ENCODE assay signal across 13 cellular contexts in the genomic region with DNA sequence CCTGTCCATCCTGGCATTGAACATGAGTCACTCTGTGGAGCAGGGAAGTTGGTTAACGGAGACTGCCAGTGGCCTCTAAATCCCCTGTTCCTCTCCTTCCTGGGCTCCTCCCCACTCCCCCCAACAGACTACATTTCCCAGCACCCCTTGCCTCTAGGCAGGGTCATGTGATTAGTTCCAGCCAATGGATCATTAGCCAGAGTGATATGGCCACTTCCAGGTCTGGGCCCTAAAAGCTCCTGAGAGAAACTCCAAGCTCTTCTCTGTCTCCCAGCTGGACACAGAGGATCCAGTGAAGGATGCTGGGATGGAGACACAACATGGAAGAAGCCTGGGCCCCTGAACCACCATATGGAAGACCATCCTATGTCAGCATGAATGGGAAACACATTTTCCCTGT. TPM values are rescaled to one million over a fixed set of nuclear protein-coding genes. Genes with fewer than 3 reads are reported as not detected.
DNase-seq lines count a peak whose midpoint lies in the region; ATAC-seq and TF ChIP-seq lines count a peak whose summit lies in the region.
"Had no signal": no experiment of that assay in that cellular context is flagged by ENCODE, and none has a peak within 500 bp of the region (broad histone marks: within the 10 kb centered on the region; RNA-seq: fewer than 3 reads in every experiment).

No MANE protein-coding gene starts in this region.

- peaks cover 4% of the 10 kb centered on the region for H3K36me3 Mint-ChIP-seq in WTC11
- H3K36me3 Mint-ChIP-seq: IgD-negative memory B cell had no signal

- H3K4me2 ChIP-seq in Karpas-422 (ENCODE audit: low read depth, low read length, poor library complexity, severe bottlenecking) (no peak overlapping the region), osteoblast (ENCODE audit: insufficient read depth, low read length) (no peak overlapping the region)

- no peaks in the 10 kb centered on the region for H3K4me1 ChIP-seq in Karpas-422 (ENCODE audit: low read length)
- peaks cover 20% of the 10 kb centered on the region for H3K4me1 ChIP-seq in osteoblast (ENCODE audit: insufficient read depth, low read length)

- H2AFZ ChIP-seq in Karpas-422 (ENCODE audit: low read length), result peak overlapping the region; percentile 19; the same call in 1 of the 2 replicates
- no peak overlapping the region for H2AFZ ChIP-seq in osteoblast (ENCODE audit: low read length)

- H3K4me3 Mint-ChIP-seq in WTC11, result no peak overlapping the region
- H3K4me3 Mint-ChIP-seq: B cell, IgD-negative memory B cell had no signal

- H3K9me3 ChIP-seq in Karpas-422 (ENCODE audit: low read length) (no peaks in the 10 kb centered on the region), osteoblast (ENCODE audit: low read depth, low read length) (no peaks in the 10 kb centered on the region)

- peaks cover 17% of the 10 kb centered on the region for H3K4me1 Mint-ChIP-seq in WTC11
- H3K4me1 Mint-ChIP-seq: B cell had no signal

- H3K9ac ChIP-seq in Karpas-422 (ENCODE audit: low read length), result no peak overlapping the region

- H4K20me1 ChIP-seq in Karpas-422 (ENCODE audit: insufficient read depth, low read depth, low read length) (no peaks in the 10 kb centered on the region), osteoblast (ENCODE audit: insufficient read depth, low read length) (no peaks in the 10 kb centered on the region)

- no peaks in the 10 kb centered on the region for H3K9me2 ChIP-seq in Karpas-422 (replicated peaks; ENCODE audit: insufficient read depth, low read length)

- no peaks in the 10 kb centered on the region for H3K79me2 ChIP-seq in Karpas-422 (ENCODE audit: low read length)
- H3K79me2 ChIP-seq in osteoblast (ENCODE audit: insufficient read depth, low read length), result no peaks in the 10 kb centered on the region

- CTCF ChIA-PET in WTC11 (lab: Charles Lee), result no interaction called here

- peaks cover 3% of the 10 kb centered on the region; the same call in 1 of the 2 replicates for H3K27me3 Mint-ChIP-seq in WTC11 (ENCODE audit: low read depth)

- no peak overlapping the region for H3K27ac Mint-ChIP-seq in WTC11
- H3K27ac Mint-ChIP-seq: B cell, IgD-negative memory B cell had no signal

- peaks cover 23% of the 10 kb centered on the region for H3K9me3 Mint-ChIP-seq in WTC11

- peak; percentile 4 for DNase-seq in SIG-M5 treated with dmso at 0.1 percent for 504 hours (lab: John Stamatoyannopoulos, UW; ENCODE audit: unreplicated experiment)
- no peak for DNase-seq in SIG-M5 (lab: John Stamatoyannopoulos, UW)
- peak; percentile 77 for DNase-seq in Karpas-422
- DNase-seq in WTC11 (ENCODE audit: low spot score), result peak; percentile 35
- peak; percentile 87 for DNase-seq in osteoblast (ENCODE audit: insufficient read length, low spot score, missing footprints)
- no peak for DNase-seq in midbrain (lab: John Stamatoyannopoulos, UW)
- DNase-seq in SKM-1 (lab: John Stamatoyannopoulos, UW; ENCODE audit: unreplicated experiment), result no peak
- no peak for DNase-seq in UCSD-AML1 (lab: John Stamatoyannopoulos, UW; ENCODE audit: unreplicated experiment)
- DNase-seq: activated effector memory CD4-positive, alpha-beta T cell treated with anti-CD3 and anti-CD28 coated beads, Interleukin-2, amount 50 U/mL, for 16 hours; left cardiac atrium had no signal

- H3K36me3 ChIP-seq in Karpas-422 (ENCODE audit: insufficient read depth, low read length) (no peaks in the 10 kb centered on the region), osteoblast (ENCODE audit: insufficient read depth, low read length) (no peaks in the 10 kb centered on the region)

- H3K4me3 ChIP-seq in Karpas-422 (ENCODE audit: low read length) (no peak overlapping the region), osteoblast (ENCODE audit: insufficient read depth, low read length) (no peak overlapping the region)
- H3K4me3 ChIP-seq: skin epidermis had no signal

- TF ChIP-seq CTCF in WTC11 (IDR thresholded peaks at IDR 0.05) (no peak), osteoblast (IDR thresholded peaks at IDR 0.05; ENCODE audit: extremely low read depth, low read depth, low read length) (no peak)

- H3K27me3 ChIP-seq in Karpas-422 (ENCODE audit: low read length) (no peaks in the 10 kb centered on the region), osteoblast (ENCODE audit: insufficient read depth, low read length) (no peaks in the 10 kb centered on the region)

- peak; percentile 95 for ATAC-seq in WTC11
- ATAC-seq: left cardiac atrium had no signal

- POLR2A ChIA-PET in WTC11 (lab: Charles Lee), result no interaction called here

- H3K27ac ChIP-seq in Karpas-422 (ENCODE audit: low read length) (no peak overlapping the region), osteoblast (ENCODE audit: low read depth, low read length) (no peak overlapping the region)
- H3K27ac ChIP-seq: skin epidermis had no signal

TF ChIP-seq in WTC11, 78 proteins besides CTCF, POLR2A, EP300 and RAD21:
- TF ChIP-seq, protein P1, sequence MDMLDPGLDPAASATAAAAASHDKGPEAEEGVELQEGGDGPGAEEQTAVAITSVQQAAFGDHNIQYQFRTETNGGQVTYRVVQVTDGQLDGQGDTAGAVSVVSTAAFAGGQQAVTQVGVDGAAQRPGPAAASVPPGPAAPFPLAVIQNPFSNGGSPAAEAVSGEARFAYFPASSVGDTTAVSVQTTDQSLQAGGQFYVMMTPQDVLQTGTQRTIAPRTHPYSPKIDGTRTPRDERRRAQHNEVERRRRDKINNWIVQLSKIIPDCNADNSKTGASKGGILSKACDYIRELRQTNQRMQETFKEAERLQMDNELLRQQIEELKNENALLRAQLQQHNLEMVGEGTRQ (CRISPR knock-in tag; IDR thresholded peaks at IDR 0.05), result peak; percentile 93
- TF ChIP-seq NFYB (CRISPR knock-in tag; conservative IDR thresholded peaks at IDR 0.05; ENCODE audit: low read depth) (peak; percentile 69), SP1 (CRISPR knock-in tag; conservative IDR thresholded peaks at IDR 0.05) (no peak), EMX1 (CRISPR knock-in tag; IDR thresholded peaks at IDR 0.05) (no peak)
- TF ChIP-seq, protein P2, sequence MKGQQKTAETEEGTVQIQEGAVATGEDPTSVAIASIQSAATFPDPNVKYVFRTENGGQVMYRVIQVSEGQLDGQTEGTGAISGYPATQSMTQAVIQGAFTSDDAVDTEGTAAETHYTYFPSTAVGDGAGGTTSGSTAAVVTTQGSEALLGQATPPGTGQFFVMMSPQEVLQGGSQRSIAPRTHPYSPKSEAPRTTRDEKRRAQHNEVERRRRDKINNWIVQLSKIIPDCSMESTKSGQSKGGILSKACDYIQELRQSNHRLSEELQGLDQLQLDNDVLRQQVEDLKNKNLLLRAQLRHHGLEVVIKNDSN (CRISPR knock-in tag; IDR thresholded peaks at IDR 0.05), result peak; percentile 93

RNA-seq across cellular contexts. Expression of a gene that starts 54.4 kb away (rescaled TPM):
- not detected in 2 replicates for total RNA-seq in Karpas-422 (2014; rRNA removed; shearing (Covaris generic); ENCODE audit: low replicate concordance)
- 6.3 to 11.3 TPM (median 10.2 TPM) in 3 replicates for total RNA-seq in WTC11 (2021)
- 15.9 and 16.2 TPM in 2 replicates for total RNA-seq in osteoblast
- total RNA-seq: B cell had no signal

Comparison
In these comparisons a context has a peak if more than half of its experiments do, and no peak if none do; other contexts are left out.
1. DNase-seq: peak in SIG-M5 treated with dmso at 0.1 percent for 504 hours (single experiment), Karpas-422 (single experiment), WTC11 (single experiment) and osteoblast (single experiment); none in SIG-M5 (single experiment), midbrain (single experiment), SKM-1 (single experiment) and UCSD-AML1 (single experiment).